In genomic region chr19:694481-695349, GRCh38 we compare ENCODE assay signal across 1 cellular context.
TF ChIP-seq lines count a peak whose summit lies in the region.

No MANE protein-coding gene starts in this region.

TF ChIP-seq in GM23338, 12 proteins besides CTCF, POLR2A, EP300 and RAD21 (continued from another document):
- TF ChIP-seq JUNB (IDR thresholded peaks at IDR 0.05; ENCODE audit: unreplicated experiment) (no peak), CREB1 (CRISPR knock-in tag; IDR thresholded peaks at IDR 0.05; ENCODE audit: low read depth) (no peak), EZH2 (IDR thresholded peaks at IDR 0.05; ENCODE audit: low read depth, unreplicated experiment) (no peak), ZNF114 (CRISPR knock-in tag; IDR thresholded peaks at IDR 0.05) (no peak), NANOG (IDR thresholded peaks at IDR 0.05; ENCODE audit: borderline replicate concordance) (no peak), ETS1 (IDR thresholded peaks at IDR 0.05) (no peak), EZH2phosphoT487 (IDR thresholded peaks at IDR 0.05; ENCODE audit: unreplicated experiment) (no peak)
